ENCODE assay signal across 8 cellular contexts in genomic region chr12:89352492-89353187, GRCh38. TPM values are rescaled to one million over a fixed set of nuclear protein-coding genes. Genes with fewer than 3 reads are reported as not detected.
DNase-seq lines count a peak whose midpoint lies in the region; ATAC-seq and TF ChIP-seq lines count a peak whose summit lies in the region.

Gene DUSP6 (minus strand): TSS chr12:89352501. CDS start chr12:89352039, 462 bp downstream.

- H3K27ac ChIP-seq in DND-41 (ENCODE audit: low read length): peak within 1 kb of the TSS; percentile 96
- peak within 1 kb of the TSS; percentile 99 for H3K27ac ChIP-seq in left ventricle myocardium inferior (replicated peaks)
- H3K27ac ChIP-seq in tibial nerve: peak within 1 kb of the TSS; percentile 94 to 98 (median 97)

- WGBS in tibial nerve, 2 donors: 0% methylated on average over 34 of the region's 34 CpGs

- intact Hi-C loops in left ventricle myocardium inferior (cut with micrococcal nuclease): loop anchor here (5.0 to 10.0 kb wide), 2 partner anchors 102 to 300 kb away; no protein-coding TSS in a partner anchor
- intact Hi-C loops in posterior cingulate gyrus (cut with DNase I): loop anchor here (5.0 to 10.0 kb wide), 2 partner anchors 110 to 298 kb away; no protein-coding TSS in a partner anchor

- H3K36me3 ChIP-seq in DND-41 (ENCODE audit: insufficient read depth, low read length) (peaks cover 45% of the 10 kb centered on the region), left ventricle myocardium inferior (peaks cover 21% of the 10 kb centered on the region), tibial nerve (peaks cover 0 to 16% (median 0%) of the 10 kb centered on the region in 3 donors)

- DNase-seq in DND-41: peak; percentile 98
- peak; percentile 94 to 95 for DNase-seq in NCI-H1930 (lab: John Stamatoyannopoulos, UW)
- DNase-seq in T-helper 9 cell: peak; percentile 67
- peak; percentile 64 to 98 (median 90) for DNase-seq in anterior cingulate cortex (lab: John Stamatoyannopoulos, UW)
- DNase-seq in left ventricle myocardium inferior: peak; percentile 94
- DNase-seq in posterior cingulate gyrus: peak; percentile 83 to 99 (median 92)
- DNase-seq in tibial nerve (ENCODE audit: low spot score in 2 of 2): peak; percentile 88 to 92

- TF ChIP-seq CTCF in DND-41 (IDR thresholded peaks at IDR 0.05; ENCODE audit: borderline replicate concordance, extremely low read depth, low read length, poor library complexity, severe bottlenecking) (no peak), left ventricle myocardium inferior (IDR thresholded peaks at IDR 0.05; ENCODE audit: borderline replicate concordance) (no peak), tibial nerve (IDR thresholded peaks at IDR 0.05) (peak in 1 of 5 experiments; percentile 34)

- TF ChIP-seq EP300 in tibial nerve (IDR thresholded peaks at IDR 0.05): peak; percentile 61 to 98

- H3K4me2 ChIP-seq in DND-41 (ENCODE audit: insufficient read depth, low read length): peak within 1 kb of the TSS; percentile 78

- peaks cover 45% of the 10 kb centered on the region for H3K4me1 ChIP-seq in DND-41 (ENCODE audit: insufficient read depth, low read length)
- H3K4me1 ChIP-seq in left ventricle myocardium inferior: peaks cover 83% of the 10 kb centered on the region
- peaks cover 0 to 48% (median 14%) of the 10 kb centered on the region in 4 donors for H3K4me1 ChIP-seq in tibial nerve

- peaks cover 42% of the 10 kb centered on the region for H4K20me1 ChIP-seq in DND-41 (ENCODE audit: insufficient read depth, low read length)

- H2AFZ ChIP-seq in DND-41 (ENCODE audit: low read depth, low read length): peak within 1 kb of the TSS; percentile 55

- H3K9me3 ChIP-seq in DND-41 (ENCODE audit: insufficient read depth, low read length, severe bottlenecking): no peaks in the 10 kb centered on the region
- no peaks in the 10 kb centered on the region for H3K9me3 ChIP-seq in left ventricle myocardium inferior (replicated peaks)
- no peaks in the 10 kb centered on the region for H3K9me3 ChIP-seq in tibial nerve

- H3K79me2 ChIP-seq in DND-41 (ENCODE audit: insufficient read depth, low read length): peaks cover 67% of the 10 kb centered on the region

- peak; percentile 13 to 96 for TF ChIP-seq POLR2A in tibial nerve (IDR thresholded peaks at IDR 0.05)

- ATAC-seq in DND-41 (ENCODE audit: insufficient read depth, low read depth) (peak; percentile 81), HG02610 (IDR thresholded peaks at IDR 0.05; ENCODE audit: unreplicated experiment) (peak; percentile 52)

- no peaks in the 10 kb centered on the region for H3K27me3 ChIP-seq in DND-41 (ENCODE audit: insufficient read depth, low read length, poor library complexity)
- H3K27me3 ChIP-seq in left ventricle myocardium inferior (ENCODE audit: low read depth): no peaks in the 10 kb centered on the region
- H3K27me3 ChIP-seq in tibial nerve: no peaks in the 10 kb centered on the region

- H3K4me3 ChIP-seq in DND-41 (ENCODE audit: low read depth in 1 of 2, low read length in 2 of 2): peak within 1 kb of the TSS; percentile 76 to 97
- peak within 1 kb of the TSS; percentile 89 for H3K4me3 ChIP-seq in left ventricle myocardium inferior
- H3K4me3 ChIP-seq in tibial nerve: peak within 1 kb of the TSS; percentile 75 to 93 (median 87)

- peak within 1 kb of the TSS; percentile 91 for H3K9ac ChIP-seq in DND-41 (ENCODE audit: low read depth, low read length)

RNA-seq across cellular contexts. Expression of gene DUSP6, which starts in this region (rescaled TPM):
- total RNA-seq in left ventricle myocardium inferior: 16.1 TPM
- total RNA-seq in tibial nerve: 10 to 100 TPM; 66.5 to 85.2 (median 72.8) TPM

Comparison
In these comparisons a context has a peak if more than half of its experiments do, and no peak if none do; other contexts are left out.
1. Peak in every context shown above with its lines: DNase-seq, ATAC-seq, H3K4me3 ChIP-seq and H3K27ac ChIP-seq.